ENCODE assay signal across 19 cellular contexts in genomic region chr9:92308893-92309292, GRCh38. TPM values are rescaled to one million over a fixed set of nuclear protein-coding genes. Genes with fewer than 3 reads are reported as not detected.
DNase-seq lines count a peak whose midpoint lies in the region; ATAC-seq lines count a peak whose summit lies in the region.
"Had no signal": no experiment of that assay in that cellular context is flagged by ENCODE, and none has a peak within 500 bp of the region (broad histone marks: within the 10 kb centered on the region; RNA-seq: fewer than 3 reads in every experiment).

No MANE protein-coding gene starts in this region.

- H3K9me3 ChIP-seq in T-helper 17 cell (ENCODE audit: control insufficient read depth, low read length, poor library complexity, severe bottlenecking): no peaks in the 10 kb centered on the region
- H3K9me3 ChIP-seq: Caco-2, MG63, right atrium auricular region, testis had no signal

- peak; percentile 64 for ATAC-seq in GM21786 (IDR thresholded peaks at IDR 0.05; ENCODE audit: unreplicated experiment)
- no peak for ATAC-seq in T-helper 17 cell
- ATAC-seq in GM19035 (IDR thresholded peaks at IDR 0.05; ENCODE audit: unreplicated experiment): no peak

- peak overlapping the region; percentile 83 for H3K27ac Mint-ChIP-seq in T-helper 17 cell
- H3K27ac Mint-ChIP-seq: B cell had no signal

- peak; percentile 12 for DNase-seq in NCI-H1105 treated with DMSO at 0.1 percent for 48 hours (lab: John Stamatoyannopoulos, UW)
- DNase-seq in NCI-H1105 (lab: John Stamatoyannopoulos, UW): no peak
- no peak for DNase-seq in T-helper 17 cell
- DNase-seq in iris pigment epithelial cell (ENCODE audit: low read depth): peak; percentile 45
- no peak for DNase-seq in activated effector memory CD4-positive, alpha-beta T cell treated with Interleukin-2 at 50 U/mL for 16 hours
- DNase-seq in NCI-H774 (lab: John Stamatoyannopoulos, UW): no peak
- DNase-seq: Caco-2; foreskin melanocyte; kidney; MG63; NCI-H1930; NCI-H526; occipital lobe; stimulated activated CD4-positive, alpha-beta T cell treated with anti-CD3 and anti-CD28 coated beads, Interleukin-15, amount 100 ng/mL, for 24 hours; testis had no signal

- peaks cover 22% of the 10 kb centered on the region for H3K36me3 Mint-ChIP-seq in T-helper 17 cell (ENCODE audit: low read depth)

- H3K27me3 Mint-ChIP-seq in T-helper 17 cell: no peaks in the 10 kb centered on the region
- H3K27me3 Mint-ChIP-seq: B cell had no signal

- no peak overlapping the region for H3K4me3 Mint-ChIP-seq in T-helper 17 cell
- H3K4me3 Mint-ChIP-seq: B cell had no signal

- peaks cover 26% of the 10 kb centered on the region for H3K4me1 Mint-ChIP-seq in T-helper 17 cell

RNA-seq across cellular contexts. Expression of gene IARS1, which starts 15.4 kb away (rescaled TPM):
- total RNA-seq in T-helper 17 cell: 10 to 100 TPM; 68.5 to 75.8 TPM

RNA-seq across cellular contexts. Expression of gene NOL8, which starts 16.3 kb away (rescaled TPM):
- 10 to 100 TPM; 61.0 to 61.1 TPM for total RNA-seq in T-helper 17 cell

RNA-seq across cellular contexts. Expression of gene CENPP, which starts 16.9 kb away (rescaled TPM):
- total RNA-seq in T-helper 17 cell: 1 to 10 TPM; 1.9 to 6.8 TPM

Comparison
In these comparisons a context has a peak if more than half of its experiments do, and no peak if none do; other contexts are left out.
1. DNase-seq: peak in NCI-H1105 treated with DMSO at 0.1 percent for 48 hours (single experiment) and iris pigment epithelial cell (single experiment); none in NCI-H1105 (single experiment), T-helper 17 cell (0 of 3), activated effector memory CD4-positive, alpha-beta T cell treated with Interleukin-2 at 50 U/mL for 16 hours (single experiment) and NCI-H774 (single experiment).